ENCODE assay signal across 11 cellular contexts in the genomic region with DNA sequence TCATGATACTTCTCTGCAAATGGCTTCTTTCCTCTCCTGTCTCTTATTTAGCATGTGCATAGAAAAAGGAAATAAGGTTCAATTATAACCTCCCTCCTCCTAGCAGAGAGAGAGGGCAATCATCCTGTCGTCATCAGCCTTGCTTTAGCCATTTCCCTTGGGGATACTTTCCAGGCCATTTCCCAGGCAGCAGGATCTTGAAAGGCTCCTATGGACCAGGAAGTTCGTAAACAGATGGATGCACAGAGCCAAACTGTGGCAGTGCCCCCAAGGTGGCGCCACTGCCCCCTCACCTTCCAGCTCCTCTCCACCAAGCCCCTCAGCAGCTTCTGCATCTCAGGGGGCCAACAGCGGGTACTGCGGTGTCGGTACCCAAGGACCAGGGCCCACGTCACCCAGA.
DNase-seq lines count a peak whose midpoint lies in the region; ATAC-seq and TF ChIP-seq lines count a peak whose summit lies in the region.
"Had no signal": no experiment of that assay in that cellular context is flagged by ENCODE, and none has a peak within 500 bp of the region (broad histone marks: within the 10 kb centered on the region; RNA-seq: fewer than 3 reads in every experiment).

No MANE protein-coding gene starts in this region.

- ATAC-seq in HG02610 (IDR thresholded peaks at IDR 0.05; ENCODE audit: unreplicated experiment) (no peak), HG03378 (IDR thresholded peaks at IDR 0.05; ENCODE audit: unreplicated experiment) (no peak)
- ATAC-seq: body of pancreas had no signal

- H3K4me3 ChIP-seq in fibroblast of lung (replicated peaks in 1 of 4; ENCODE audit: control extremely low read depth in 1 of 4, insufficient read depth in 1 of 4, low read depth in 3 of 4, low read length in 4 of 4) = no peak overlapping the region
- H3K4me3 ChIP-seq in tibial artery = no peak overlapping the region
- H3K4me3 ChIP-seq: body of pancreas, transverse colon had no signal

- no peak overlapping the region for H2AFZ ChIP-seq in fibroblast of lung (ENCODE audit: low read length)
- H2AFZ ChIP-seq: parathyroid adenoma had no signal

- H3K9me3 ChIP-seq in fibroblast of lung (ENCODE audit: control insufficient read depth, insufficient read depth, low read depth, low read length) (no peaks in the 10 kb centered on the region), tibial artery (no peaks in the 10 kb centered on the region)
- H3K9me3 ChIP-seq: body of pancreas, transverse colon had no signal

- CTCF ChIA-PET in activated naive CD4-positive, alpha-beta T cell treated with anti-CD3 and anti-CD28 coated beads for 36 hours (lab: Charles Lee) = interaction anchor here (0.6 to 1.3 kb wide), 6 partner anchors 27 to 401 kb away, joined by 3 read pairs; no protein-coding TSS in a partner anchor
- CTCF ChIA-PET in activated naive CD4-positive, alpha-beta T cell treated with anti-CD3 and anti-CD28 coated beads, Interleukin-2, amount 10 ng/mL, durations not matched to agents 7 days and 5 days (lab: Charles Lee) = interaction anchor here (1.4 kb wide), 1 partner anchor 135 kb away, joined by 3 read pairs; no protein-coding TSS in a partner anchor

- H3K36me3 ChIP-seq in fibroblast of lung (ENCODE audit: control insufficient read depth, insufficient read depth, low read length) (no peaks in the 10 kb centered on the region), tibial artery (peaks cover 7 to 27% (median 8%) of the 10 kb centered on the region in 3 donors)
- H3K36me3 ChIP-seq: transverse colon had no signal

- no peak for DNase-seq in activated naive CD4-positive, alpha-beta T cell treated with anti-CD3 and anti-CD28 coated beads for 36 hours
- no peak for DNase-seq in activated naive CD4-positive, alpha-beta T cell treated with anti-CD3 and anti-CD28 coated beads, Interleukin-2, amount 10 ng/mL, durations not matched to agents 7 days and 5 days
- DNase-seq in NCI-H748 (lab: John Stamatoyannopoulos, UW; ENCODE audit: unreplicated experiment) (peak; percentile 66), fibroblast of lung (ENCODE audit: low read depth in 2 of 2) (no peak), tibial artery (no peak), middle frontal gyrus (ENCODE audit: extremely low spot score, low spot score) (no peak)
- DNase-seq: transverse colon had no signal

- peak overlapping the region; percentile 53 for H3K27ac Mint-ChIP-seq in activated naive CD4-positive, alpha-beta T cell treated with anti-CD3 and anti-CD28 coated beads for 36 hours
- no peak overlapping the region for H3K27ac Mint-ChIP-seq in activated naive CD4-positive, alpha-beta T cell treated with anti-CD3 and anti-CD28 coated beads, Interleukin-2, amount 10 ng/mL, durations not matched to agents 7 days and 5 days

- H3K79me2 ChIP-seq in fibroblast of lung (ENCODE audit: control insufficient read depth, insufficient read depth, low read length) = no peaks in the 10 kb centered on the region
- H3K79me2 ChIP-seq: parathyroid adenoma had no signal

- H3K27ac ChIP-seq in fibroblast of lung (ENCODE audit: insufficient read depth, low read length) (no peak overlapping the region), tibial artery (peak overlapping the region; percentile 69 to 71)
- H3K27ac ChIP-seq: body of pancreas, parathyroid adenoma, transverse colon had no signal

- H3K4me1 Mint-ChIP-seq in activated naive CD4-positive, alpha-beta T cell treated with anti-CD3 and anti-CD28 coated beads for 36 hours (ENCODE audit: low read depth) = peaks cover 51% of the 10 kb centered on the region
- peaks cover 27% of the 10 kb centered on the region for H3K4me1 Mint-ChIP-seq in activated naive CD4-positive, alpha-beta T cell treated with anti-CD3 and anti-CD28 coated beads, Interleukin-2, amount 10 ng/mL, durations not matched to agents 7 days and 5 days

- no peak overlapping the region for H3K4me3 Mint-ChIP-seq in activated naive CD4-positive, alpha-beta T cell treated with anti-CD3 and anti-CD28 coated beads for 36 hours
- H3K4me3 Mint-ChIP-seq in activated naive CD4-positive, alpha-beta T cell treated with anti-CD3 and anti-CD28 coated beads, Interleukin-2, amount 10 ng/mL, durations not matched to agents 7 days and 5 days = no peak overlapping the region

- H3K9me3 Mint-ChIP-seq in activated naive CD4-positive, alpha-beta T cell treated with anti-CD3 and anti-CD28 coated beads for 36 hours = no peaks in the 10 kb centered on the region
- H3K9me3 Mint-ChIP-seq in activated naive CD4-positive, alpha-beta T cell treated with anti-CD3 and anti-CD28 coated beads, Interleukin-2, amount 10 ng/mL, durations not matched to agents 7 days and 5 days = no peaks in the 10 kb centered on the region

- H3K36me3 Mint-ChIP-seq in activated naive CD4-positive, alpha-beta T cell treated with anti-CD3 and anti-CD28 coated beads for 36 hours (ENCODE audit: low read depth) = peaks cover 4% of the 10 kb centered on the region
- no peaks in the 10 kb centered on the region for H3K36me3 Mint-ChIP-seq in activated naive CD4-positive, alpha-beta T cell treated with anti-CD3 and anti-CD28 coated beads, Interleukin-2, amount 10 ng/mL, durations not matched to agents 7 days and 5 days

- TF ChIP-seq CTCF in fibroblast of lung (conservative IDR thresholded peaks at IDR 0.05 in 1 of 2, IDR thresholded peaks at IDR 0.05 in 1 of 2; ENCODE audit: low read depth in 1 of 2, low read length in 2 of 2) (peak; percentile 19 to 32), tibial artery (IDR thresholded peaks at IDR 0.05) (peak; percentile 5 to 21)

- H3K4me1 ChIP-seq in fibroblast of lung (ENCODE audit: control insufficient read depth, extremely low read depth, insufficient read depth, low read length) = peaks cover 2% of the 10 kb centered on the region
- peaks cover 0 to 32% (median 14%) of the 10 kb centered on the region in 4 donors for H3K4me1 ChIP-seq in tibial artery
- H3K4me1 ChIP-seq: body of pancreas, parathyroid adenoma had no signal

- H3K9ac ChIP-seq in fibroblast of lung (ENCODE audit: insufficient read depth, low read length) = no peak overlapping the region
- H3K9ac ChIP-seq: parathyroid adenoma had no signal

- H3K4me2 ChIP-seq in fibroblast of lung (ENCODE audit: extremely low read depth, insufficient read depth, low read length) = no peak overlapping the region

- intact Hi-C loops in activated naive CD4-positive, alpha-beta T cell treated with anti-CD3 and anti-CD28 coated beads for 36 hours (cut with micrococcal nuclease) = loop anchor here (2.0 to 10.0 kb wide), 4 partner anchors 77 to 1957 kb away; partner anchors contain the start of genes KIAA1328, TPGS2 and ZNF396
- intact Hi-C loops in tibial artery (cut with DNase I; ENCODE audit: low total_unique reads) = loop anchor here (10.0 kb wide), 1 partner anchor 277 kb away; no protein-coding TSS in a partner anchor

- H3K27me3 Mint-ChIP-seq in activated naive CD4-positive, alpha-beta T cell treated with anti-CD3 and anti-CD28 coated beads for 36 hours (ENCODE audit: low read depth) = no peaks in the 10 kb centered on the region
- no peaks in the 10 kb centered on the region for H3K27me3 Mint-ChIP-seq in activated naive CD4-positive, alpha-beta T cell treated with anti-CD3 and anti-CD28 coated beads, Interleukin-2, amount 10 ng/mL, durations not matched to agents 7 days and 5 days

- H3K27me3 ChIP-seq in fibroblast of lung (ENCODE audit: control insufficient read depth, insufficient read depth, low read length) = no peaks in the 10 kb centered on the region
- no peaks in the 10 kb centered on the region for H3K27me3 ChIP-seq in tibial artery
- H3K27me3 ChIP-seq: body of pancreas, transverse colon had no signal

- no peaks in the 10 kb centered on the region for H4K20me1 ChIP-seq in fibroblast of lung (ENCODE audit: control insufficient read depth, extremely low read depth, insufficient read depth, low read length)
